Comparison of ENCODE assay signal across 1 cellular context in the genomic region with DNA sequence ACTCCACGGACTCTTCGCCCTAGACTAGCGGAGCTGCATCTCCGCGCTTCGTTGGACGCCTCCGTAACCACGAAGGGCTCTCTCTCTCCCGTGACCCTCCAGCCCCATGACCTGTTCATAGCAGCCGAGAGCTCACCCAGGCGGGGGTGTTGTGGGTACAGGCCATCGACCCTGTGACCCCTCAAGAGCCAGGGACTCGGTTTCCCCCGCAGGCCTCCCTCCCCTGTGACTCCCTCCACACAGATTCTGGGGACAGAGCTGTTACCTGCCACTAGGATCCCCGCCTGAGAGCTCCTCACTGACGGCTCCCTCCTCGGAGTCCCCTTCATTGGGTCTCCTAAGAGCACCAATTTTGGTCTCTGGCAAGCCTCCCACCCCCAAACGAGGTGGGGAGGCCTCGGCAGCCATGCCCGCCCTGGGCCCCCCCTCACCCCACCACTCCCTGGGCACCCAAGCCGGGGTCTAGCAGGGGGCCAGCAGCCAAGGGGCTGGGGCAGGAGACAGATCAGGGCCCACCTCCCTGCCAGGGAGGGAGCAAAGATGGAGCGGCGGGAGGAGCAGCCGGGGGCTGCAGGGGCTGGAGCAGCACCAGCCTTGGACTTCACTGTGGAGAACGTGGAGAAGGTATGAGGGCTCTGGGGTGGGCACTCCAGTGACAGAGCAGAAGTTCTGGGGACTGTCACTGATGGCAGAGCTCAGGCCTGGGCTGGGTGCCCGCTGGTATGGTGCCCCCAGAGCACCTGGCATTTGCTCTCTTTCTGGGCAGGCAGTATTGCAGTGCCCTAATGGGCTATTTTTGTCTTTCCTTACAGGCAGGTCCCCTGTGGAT.
TF ChIP-seq lines count a peak whose summit lies in the region.

No MANE protein-coding gene starts in this region.

TF ChIP-seq in endothelial cell of umbilical vein, 7 proteins besides CTCF, POLR2A, EP300 and RAD21:
- TF ChIP-seq GATA2 (IDR thresholded peaks at IDR 0.05; ENCODE audit: insufficient read depth, insufficient read length, low read depth, low read length) (no peak), POLR2AphosphoS5 (IDR thresholded peaks at IDR 0.05; ENCODE audit: insufficient read depth, low read depth, low read length) (no peak), MYC (IDR thresholded peaks at IDR 0.05; ENCODE audit: low read depth, low read length) (no peak), FOS (IDR thresholded peaks at IDR 0.05; ENCODE audit: borderline replicate concordance, insufficient read depth, low read length) (no peak), JUN (IDR thresholded peaks at IDR 0.05; ENCODE audit: borderline replicate concordance, insufficient read depth, insufficient read length, low read depth) (no peak), EZH2 (IDR thresholded peaks at IDR 0.05; ENCODE audit: borderline replicate concordance, low read depth, low read length, severe bottlenecking) (no peak)
- TF ChIP-seq, protein P1, sequence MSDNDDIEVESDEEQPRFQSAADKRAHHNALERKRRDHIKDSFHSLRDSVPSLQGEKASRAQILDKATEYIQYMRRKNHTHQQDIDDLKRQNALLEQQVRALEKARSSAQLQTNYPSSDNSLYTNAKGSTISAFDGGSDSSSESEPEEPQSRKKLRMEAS (IDR thresholded peaks at IDR 0.05; ENCODE audit: insufficient read depth, insufficient read length): no peak
